ENCODE assay signal across 20 cellular contexts in the genomic region with DNA sequence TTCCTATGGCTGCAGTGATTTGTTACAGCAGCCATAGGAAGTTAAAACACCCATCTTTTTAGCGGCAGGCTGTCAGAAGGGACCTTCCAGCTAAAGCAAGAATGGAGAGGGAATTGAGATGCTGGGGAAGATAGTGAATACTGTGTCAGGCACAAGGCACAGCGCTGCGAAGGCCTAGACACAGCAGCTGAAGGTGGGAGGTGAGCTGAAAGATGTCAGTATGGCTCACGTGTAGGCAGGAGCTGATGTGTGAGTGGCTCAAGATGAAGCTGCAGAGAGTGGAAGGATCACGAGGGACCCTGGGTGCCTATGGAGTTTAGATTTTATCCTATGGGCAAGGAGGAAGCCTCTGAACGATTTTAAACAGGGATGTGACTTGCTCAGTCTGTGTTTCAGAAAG.
"Had no signal": no experiment of that assay in that cellular context is flagged by ENCODE, and none has a peak within 500 bp of the region (broad histone marks: within the 10 kb centered on the region; RNA-seq: fewer than 3 reads in every experiment).

No MANE protein-coding gene starts in this region.

- H3K27ac Mint-ChIP-seq: effector memory CD8-positive, alpha-beta T cell; endodermal cell; naive thymus-derived CD4-positive, alpha-beta T cell had no signal

- H3K27me3 Mint-ChIP-seq: effector memory CD8-positive, alpha-beta T cell; naive thymus-derived CD4-positive, alpha-beta T cell had no signal

- H3K27me3 ChIP-seq: dorsolateral prefrontal cortex, foreskin keratinocyte, gastroesophageal sphincter, heart right ventricle, left lung had no signal

- H3K9me3 Mint-ChIP-seq: effector memory CD8-positive, alpha-beta T cell; endodermal cell had no signal

- DNase-seq: dermis blood vessel endothelial cell; dorsolateral prefrontal cortex; effector CD8-positive, alpha-beta T cell; effector memory CD8-positive, alpha-beta T cell; erythroblast; foreskin keratinocyte; heart right ventricle; hippocampal formation; left cardiac atrium; left ventricle myocardium superior; lower lobe of right lung; mesenchymal stem cell; midbrain; naive thymus-derived CD4-positive, alpha-beta T cell had no signal

- H3K4me1 ChIP-seq: foreskin keratinocyte, gastroesophageal sphincter, left lung, lower lobe of right lung had no signal

- ATAC-seq: effector memory CD8-positive, alpha-beta T cell; esophagus mucosa; foreskin keratinocyte; gastroesophageal sphincter; heart right ventricle; left cardiac atrium; left lung; left ventricle myocardium superior; lower lobe of right lung; naive thymus-derived CD4-positive, alpha-beta T cell had no signal

- H3K9me3 ChIP-seq: gastroesophageal sphincter, heart right ventricle, left lung, lower lobe of right lung had no signal

- H3K27ac ChIP-seq: coronary artery, dorsolateral prefrontal cortex, epithelial cell of prostate, foreskin keratinocyte, gastroesophageal sphincter, heart right ventricle, left lung, lower lobe of right lung had no signal

- H3K36me3 ChIP-seq: left lung, lower lobe of right lung had no signal

- H3K4me3 ChIP-seq: coronary artery, dorsolateral prefrontal cortex, gastroesophageal sphincter, heart right ventricle, left lung, lower lobe of right lung had no signal

- H3K4me1 Mint-ChIP-seq: naive thymus-derived CD4-positive, alpha-beta T cell had no signal

- H3K4me3 Mint-ChIP-seq: effector memory CD8-positive, alpha-beta T cell; endodermal cell; naive thymus-derived CD4-positive, alpha-beta T cell had no signal
